ENCODE assay signal across 16 cellular contexts in the genomic region with DNA sequence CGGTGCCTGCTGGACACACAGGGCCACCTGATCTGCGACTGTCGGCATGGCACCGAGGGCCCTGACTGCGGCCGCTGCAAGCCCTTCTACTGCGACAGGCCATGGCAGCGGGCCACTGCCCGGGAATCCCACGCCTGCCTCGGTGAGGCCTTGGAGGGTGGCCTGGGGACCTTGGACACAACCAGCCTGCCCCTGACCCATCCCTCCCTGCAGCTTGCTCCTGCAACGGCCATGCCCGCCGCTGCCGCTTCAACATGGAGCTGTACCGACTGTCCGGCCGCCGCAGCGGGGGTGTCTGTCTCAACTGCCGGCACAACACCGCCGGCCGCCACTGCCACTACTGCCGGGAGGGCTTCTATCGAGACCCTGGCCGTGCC. TPM values are rescaled to one million over a fixed set of nuclear protein-coding genes. Genes with fewer than 3 reads are reported as not detected.
DNase-seq lines count a peak whose midpoint lies in the region; ATAC-seq and TF ChIP-seq lines count a peak whose summit lies in the region.
"Had no signal": no experiment of that assay in that cellular context is flagged by ENCODE, and none has a peak within 500 bp of the region (broad histone marks: within the 10 kb centered on the region; RNA-seq: fewer than 3 reads in every experiment).

No MANE protein-coding gene starts in this region.

- H3K27me3 ChIP-seq in lower lobe of right lung (ENCODE audit: low read depth), result peaks cover 56% of the 10 kb centered on the region

- CTCF ChIA-PET in Calu3 (lab: Charles Lee) (no interaction called here), activated B cell treated with CpG ODN at 0.5 μM for 24 hours (lab: Charles Lee) (no interaction called here)

- intact Hi-C loops in Calu3 (cut with micrococcal nuclease; ENCODE audit: unreplicated experiment), result no loop called here
- intact Hi-C loops in activated B cell treated with CpG ODN at 0.5 μM for 24 hours (cut with micrococcal nuclease), result no loop called here
- intact Hi-C loops in lower lobe of right lung (cut with DNase I), result no loop called here

- H3K4me3 ChIP-seq in lower lobe of right lung, result no peak overlapping the region

- no peaks in the 10 kb centered on the region for H3K36me3 ChIP-seq in lower lobe of right lung

- ATAC-seq in activated B cell treated with CpG ODN at 0.5 μM for 24 hours (ENCODE audit: low read depth) (no peak), HG02623 (IDR thresholded peaks at IDR 0.05; ENCODE audit: unreplicated experiment) (no peak), lower lobe of right lung (no peak)
- ATAC-seq: GM12878 had no signal

- POLR2A ChIA-PET in activated B cell treated with CpG ODN at 0.5 μM for 24 hours (lab: Charles Lee), result interaction anchor here (0.6 to 1.4 kb wide), 2 partner anchors 10 to 126 kb away, joined by 4 to 6 read pairs; no protein-coding TSS in a partner anchor

- peaks cover 58% of the 10 kb centered on the region for H3K4me1 ChIP-seq in lower lobe of right lung

- no peak overlapping the region for H3K27ac ChIP-seq in lower lobe of right lung
- H3K27ac ChIP-seq: KMS-11 had no signal

- BruUV-seq in Calu3 (replicated peaks; lab: Mats Ljungman, UMichigan), result no TSS peak

- H3K36me3 Mint-ChIP-seq in Calu3 (ENCODE audit: insufficient read depth, unreplicated experiment) (peaks cover 42% of the 10 kb centered on the region), activated B cell treated with CpG ODN at 0.5 μM for 24 hours (ENCODE audit: low read depth) (no peaks in the 10 kb centered on the region), nephron progenitor cell (ENCODE audit: low read depth) (no peaks in the 10 kb centered on the region)

- TF ChIP-seq CTCF in Calu3 (IDR thresholded peaks at IDR 0.05; ENCODE audit: unreplicated experiment) (no peak), activated B cell treated with CpG ODN at 0.5 μM for 24 hours (IDR thresholded peaks at IDR 0.05) (no peak), nephron progenitor cell (IDR thresholded peaks at IDR 0.05) (no peak), lower lobe of right lung (IDR thresholded peaks at IDR 0.05) (no peak)

- no peaks in the 10 kb centered on the region for H3K9me3 ChIP-seq in lower lobe of right lung

- H3K4me1 Mint-ChIP-seq in Calu3 (ENCODE audit: low read depth, unreplicated experiment) (peaks cover 27% of the 10 kb centered on the region), activated B cell treated with CpG ODN at 0.5 μM for 24 hours (peaks cover 41% of the 10 kb centered on the region), nephron progenitor cell (peaks cover 40% of the 10 kb centered on the region)

- DNase-seq in Calu3 (no peak), activated B cell treated with CpG ODN at 0.5 μM for 24 hours (no peak), nephron progenitor cell (no peak), SKM-1 (lab: John Stamatoyannopoulos, UW; ENCODE audit: unreplicated experiment) (no peak), lower lobe of right lung (no peak)
- DNase-seq: activated naive CD4-positive, alpha-beta T cell treated with Interleukin-2 at 50 U/mL for 16 hours; GF-D8; islet precursor cell; NCI-H1092; NCI-H510A treated with DMSO at 0.1 percent for 48 hours; stimulated activated CD4-positive, alpha-beta T cell treated with anti-CD3 and anti-CD28 coated beads, Interleukin-4, amount 100 ng/mL, for 24 hours; SW 1271 had no signal

- H3K9me3 Mint-ChIP-seq in Calu3 (ENCODE audit: low read depth, unreplicated experiment) (no peaks in the 10 kb centered on the region), activated B cell treated with CpG ODN at 0.5 μM for 24 hours (no peaks in the 10 kb centered on the region), nephron progenitor cell (no peaks in the 10 kb centered on the region)

- H3K27ac Mint-ChIP-seq in Calu3 (ENCODE audit: unreplicated experiment), result no peak overlapping the region
- no peak overlapping the region for H3K27ac Mint-ChIP-seq in activated B cell treated with CpG ODN at 0.5 μM for 24 hours
- no peak overlapping the region for H3K27ac Mint-ChIP-seq in nephron progenitor cell

- peak overlapping the region; percentile 79 for H3K4me3 Mint-ChIP-seq in Calu3 (ENCODE audit: low read depth, unreplicated experiment)
- H3K4me3 Mint-ChIP-seq in activated B cell treated with CpG ODN at 0.5 μM for 24 hours, result peak overlapping the region; percentile 70
- H3K4me3 Mint-ChIP-seq in nephron progenitor cell, result peak overlapping the region; percentile 71

- H3K27me3 Mint-ChIP-seq in Calu3 (ENCODE audit: unreplicated experiment), result peaks cover 44% of the 10 kb centered on the region
- H3K27me3 Mint-ChIP-seq in activated B cell treated with CpG ODN at 0.5 μM for 24 hours, result peaks cover 20% of the 10 kb centered on the region
- H3K27me3 Mint-ChIP-seq in nephron progenitor cell (ENCODE audit: low read depth, poor library complexity), result peaks cover 19% of the 10 kb centered on the region

RNA-seq across cellular contexts. Expression of gene NTN3, which starts 1.4 kb away (rescaled TPM):
- total RNA-seq in Calu3 (2022), result not detected in 2 replicates
- total RNA-seq in activated B cell treated with CpG ODN at 0.5 μM for 24 hours, result not detected in 2 replicates
- 0.24 TPM for total RNA-seq in lower lobe of right lung
- total RNA-seq: GM12878, subcutaneous adipose tissue had no signal

RNA-seq across cellular contexts. Expression of gene TBC1D24, which starts 2.5 kb away (rescaled TPM):
- 31.3 and 33.3 TPM in 2 replicates for total RNA-seq in Calu3 (2022)
- total RNA-seq in activated B cell treated with CpG ODN at 0.5 μM for 24 hours, result 9.1 and 12.6 TPM in 2 replicates
- 40.2 TPM for total RNA-seq in lower lobe of right lung

RNA-seq across cellular contexts. Expression of gene TEDC2, which starts 12.6 kb away (rescaled TPM):
- total RNA-seq in Calu3 (2022) (28.2 and 30.5 TPM in 2 replicates), activated B cell treated with CpG ODN at 0.5 μM for 24 hours (3.4 and 4.4 TPM in 2 replicates), lower lobe of right lung (0.68 TPM)

RNA-seq across cellular contexts. Expression of gene ATP6V0C, which starts 41.3 kb away (rescaled TPM):
- 260 and 262 TPM in 2 replicates for total RNA-seq in Calu3 (2022)
- 74.9 and 91.4 TPM in 2 replicates for total RNA-seq in activated B cell treated with CpG ODN at 0.5 μM for 24 hours
- total RNA-seq in lower lobe of right lung, result 313 TPM

RNA-seq across cellular contexts. Expression of gene CCNF, which starts 43.2 kb away (rescaled TPM):
- total RNA-seq in Calu3 (2022) (47.9 and 54.5 TPM in 2 replicates), activated B cell treated with CpG ODN at 0.5 μM for 24 hours (5.3 and 5.5 TPM in 2 replicates), lower lobe of right lung (3.4 TPM)
